8 cellular contexts compared by ENCODE assay signal in genomic region chr16:67805718-67806427, GRCh38. TPM values are rescaled to one million over a fixed set of nuclear protein-coding genes. Genes with fewer than 3 reads are reported as not detected.
DNase-seq lines count a peak whose midpoint lies in the region; ATAC-seq and TF ChIP-seq lines count a peak whose summit lies in the region.

No MANE protein-coding gene starts in this region.

- H3K4me1 Mint-ChIP-seq in T-helper 1 cell treated with Interleukin-12 subunit alpha and Interleukin-12 subunit beta and Interleukin-4 antibody, amounts not matched to agents 30 μg/mL and 1 μg/mL, for 36 hours (ENCODE audit: low read depth), result peaks cover 39% of the 10 kb centered on the region

- peak overlapping the region; percentile 88 for H3K4me3 Mint-ChIP-seq in T-helper 1 cell treated with Interleukin-12 subunit alpha and Interleukin-12 subunit beta and Interleukin-4 antibody, amounts not matched to agents 30 μg/mL and 1 μg/mL, for 36 hours

- H3K27me3 Mint-ChIP-seq in T-helper 1 cell treated with Interleukin-12 subunit alpha and Interleukin-12 subunit beta and Interleukin-4 antibody, amounts not matched to agents 30 μg/mL and 1 μg/mL, for 36 hours (ENCODE audit: low read depth), result no peaks in the 10 kb centered on the region

- H3K36me3 ChIP-seq in colonic mucosa (no peaks in the 10 kb centered on the region), mucosa of descending colon (ENCODE audit: low read depth) (no peaks in the 10 kb centered on the region)

- no peak for TF ChIP-seq CTCF in LNCaP clone FGC (IDR thresholded peaks at IDR 0.05; ENCODE audit: control insufficient read depth, extremely low read depth, insufficient read depth)
- TF ChIP-seq CTCF in colonic mucosa (IDR thresholded peaks at IDR 0.05), result no peak
- no peak for TF ChIP-seq CTCF in mucosa of descending colon (IDR thresholded peaks at IDR 0.05)

- DNase-seq in T-helper 1 cell (no peak), LNCaP clone FGC (ENCODE audit: low read depth) (no peak), colonic mucosa (no peak), mucosa of descending colon (peak in 2 of 3 donors; percentile 32 to 65), SKM-1 (lab: John Stamatoyannopoulos, UW; ENCODE audit: unreplicated experiment) (no peak)
- no peak for DNase-seq in stimulated activated CD4-positive, alpha-beta T cell treated with anti-CD3 and anti-CD28 coated beads, Interleukin-1b, Interleukin-23, amount 100 ng/mL, for 48 hours

- H3K27me3 ChIP-seq in colonic mucosa, result no peaks in the 10 kb centered on the region

- H3K9me3 ChIP-seq in colonic mucosa (no peaks in the 10 kb centered on the region), mucosa of descending colon (no peaks in the 10 kb centered on the region)

- intact Hi-C loops in colonic mucosa (cut with DNase I) (no loop called here), mucosa of descending colon (cut with DNase I, micrococcal nuclease) (no loop called here)

- H3K9ac ChIP-seq in colonic mucosa (ENCODE audit: low read depth in 2 of 2, low read length in 2 of 2), result peak overlapping the region; percentile 87 to 92

- ATAC-seq in mucosa of descending colon (peak; percentile 26), GM19328 (IDR thresholded peaks at IDR 0.05; ENCODE audit: unreplicated experiment) (no peak)

- peak overlapping the region; percentile 65 for H3K27ac ChIP-seq in colonic mucosa

- peaks cover 36% of the 10 kb centered on the region for H3K36me3 Mint-ChIP-seq in T-helper 1 cell treated with Interleukin-12 subunit alpha and Interleukin-12 subunit beta and Interleukin-4 antibody, amounts not matched to agents 30 μg/mL and 1 μg/mL, for 36 hours (ENCODE audit: low read depth)

- no peaks in the 10 kb centered on the region for H3K9me3 Mint-ChIP-seq in T-helper 1 cell treated with Interleukin-12 subunit alpha and Interleukin-12 subunit beta and Interleukin-4 antibody, amounts not matched to agents 30 μg/mL and 1 μg/mL, for 36 hours

- H3K4me3 ChIP-seq in LNCaP clone FGC (ENCODE audit: low read depth, low read length) (peak overlapping the region; percentile 99), colonic mucosa (peak overlapping the region; percentile 100), mucosa of descending colon (peak overlapping the region; percentile 81)

- peak overlapping the region; percentile 84 for H3K27ac Mint-ChIP-seq in T-helper 1 cell treated with Interleukin-12 subunit alpha and Interleukin-12 subunit beta and Interleukin-4 antibody, amounts not matched to agents 30 μg/mL and 1 μg/mL, for 36 hours

- H3K4me1 ChIP-seq in colonic mucosa (peaks cover 7% of the 10 kb centered on the region), mucosa of descending colon (ENCODE audit: low read depth) (peaks cover 18% of the 10 kb centered on the region)

RNA-seq across cellular contexts. Expression of gene RANBP10, which starts 0.5 kb away (rescaled TPM):
- total RNA-seq in colonic mucosa (10 to 100 TPM; 14.7 to 22.5 TPM), mucosa of descending colon (10 to 100 TPM; 19.6 to 24.1 (median 20.6) TPM)

RNA-seq across cellular contexts. Expression of gene TSNAXIP1, which starts 0.8 kb away (rescaled TPM):
- total RNA-seq in colonic mucosa (under 1 TPM; 0.13 to 0.30 TPM), mucosa of descending colon (1 to 10 TPM in 1 of 3 donors, under 1 TPM in 2; 0.41 to 2.0 (median 0.48) TPM)

RNA-seq across cellular contexts. Expression of gene THAP11, which starts 36.2 kb away (rescaled TPM):
- total RNA-seq in colonic mucosa (10 to 100 TPM; 22.0 to 33.2 TPM), mucosa of descending colon (10 to 100 TPM; 18.1 to 43.3 (median 20.5) TPM)

RNA-seq across cellular contexts. Expression of gene NUTF2, which starts 40.9 kb away (rescaled TPM):
- total RNA-seq in colonic mucosa, result 100 to 1,000 TPM in 1 of 2 donors, 10 to 100 TPM in 1; 58.3 to 108 TPM
- total RNA-seq in mucosa of descending colon, result 10 to 100 TPM; 56.0 to 69.3 (median 58.0) TPM

RNA-seq across cellular contexts. Expression of gene CENPT, which starts 41.6 kb away (rescaled TPM):
- 10 to 100 TPM; 25.6 to 38.9 TPM for total RNA-seq in colonic mucosa
- total RNA-seq in mucosa of descending colon, result 10 to 100 TPM; 33.2 to 55.0 (median 36.6) TPM

Comparison
In these comparisons a context has a peak if more than half of its experiments do, and no peak if none do; other contexts are left out.
1. DNase-seq: peak in mucosa of descending colon (2 of 3); none in T-helper 1 cell (0 of 5), LNCaP clone FGC (single experiment), colonic mucosa (single experiment), SKM-1 (single experiment) and stimulated activated CD4-positive, alpha-beta T cell treated with anti-CD3 and anti-CD28 coated beads, Interleukin-1b, Interleukin-23, amount 100 ng/mL, for 48 hours (single experiment).
2. Peak in every context shown above with its lines, with median percentiles within 50 percentile points of each other: H3K4me3 ChIP-seq.